Comparison of ENCODE assay signal across 1 cellular context in the genomic region with DNA sequence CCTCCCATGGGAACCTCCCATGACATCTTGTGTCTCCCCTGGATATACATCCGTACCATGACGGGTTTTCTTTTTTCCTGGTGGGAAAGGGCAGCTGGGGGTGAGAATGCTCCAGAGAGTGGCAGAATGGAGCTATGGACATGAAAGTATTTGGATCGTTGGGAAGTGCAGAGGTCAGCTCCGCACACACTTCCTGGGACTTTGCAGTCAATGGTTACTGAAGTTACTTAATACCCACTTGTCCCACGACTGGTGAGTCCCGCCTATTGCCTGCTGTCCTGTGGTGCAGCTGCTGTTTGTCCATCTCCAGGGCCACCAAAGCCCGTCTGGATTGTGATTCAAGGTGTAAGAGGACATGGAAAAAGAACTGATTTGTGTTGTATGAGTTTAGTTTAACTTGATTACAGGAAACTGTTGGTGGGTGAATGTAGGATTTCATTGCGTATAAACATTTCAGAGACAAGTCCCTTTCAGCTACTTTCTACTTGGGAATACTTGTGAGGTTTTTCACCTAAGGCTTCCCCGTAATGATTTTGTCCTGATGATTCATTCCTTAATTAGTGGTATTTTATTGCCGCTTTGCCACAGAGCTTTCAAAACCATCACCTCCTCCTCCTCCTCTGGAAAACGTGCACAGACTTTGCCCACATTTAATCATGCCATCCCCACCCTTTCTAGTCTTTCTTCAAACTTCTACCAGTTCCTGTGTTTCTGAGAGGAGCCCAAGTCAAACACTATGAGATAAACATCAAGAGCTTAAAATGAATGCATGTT.
TF ChIP-seq lines count a peak whose summit lies in the region.

No MANE protein-coding gene starts in this region.

TF ChIP-seq in HepG2, 621 proteins besides CTCF, POLR2A, EP300 and RAD21 (continued from another document and continues in another):
- TF ChIP-seq ZNF768 (CRISPR knock-in tag; IDR thresholded peaks at IDR 0.05), result no peak
- TF ChIP-seq SOX13 (IDR thresholded peaks at IDR 0.05), result no peak
- peak in 1 of 2 experiments; percentile 20; a peak in 1 of 4 replicates for TF ChIP-seq SOX13 (CRISPR knock-in tag; conservative IDR thresholded peaks at IDR 0.05 in 1 of 2, IDR thresholded peaks at IDR 0.05 in 1 of 2)
- no peak for TF ChIP-seq SP1 (IDR thresholded peaks at IDR 0.05)
- no peak for TF ChIP-seq SP1 (CRISPR knock-in tag; IDR thresholded peaks at IDR 0.05)
- TF ChIP-seq RARA (CRISPR knock-in tag; IDR thresholded peaks at IDR 0.05), result peak; percentile 72
- TF ChIP-seq ARNT2 (CRISPR knock-in tag; IDR thresholded peaks at IDR 0.05; ENCODE audit: low read depth), result no peak
- TF ChIP-seq SRY (CRISPR knock-in tag; IDR thresholded peaks at IDR 0.05), result no peak
- no peak for TF ChIP-seq ZNF713 (CRISPR knock-in tag; IDR thresholded peaks at IDR 0.05)
- no peak for TF ChIP-seq DPF2 (CRISPR knock-in tag; IDR thresholded peaks at IDR 0.05; ENCODE audit: borderline replicate concordance, low read depth)
- no peak for TF ChIP-seq ATAD3A (CRISPR knock-in tag; IDR thresholded peaks at IDR 0.05)
- TF ChIP-seq MAX (IDR thresholded peaks at IDR 0.05), result peak; percentile 42; the same call in 1 of the 2 replicates
- no peak for TF ChIP-seq ZNF451 (CRISPR knock-in tag; IDR thresholded peaks at IDR 0.05)
- no peak for TF ChIP-seq ZNF792 (CRISPR knock-in tag; IDR thresholded peaks at IDR 0.05)
- TF ChIP-seq NFATC3 (CRISPR knock-in tag; IDR thresholded peaks at IDR 0.05), result no peak
- no peak for TF ChIP-seq CSRNP2 (CRISPR knock-in tag; conservative IDR thresholded peaks at IDR 0.05; ENCODE audit: low read depth)
- TF ChIP-seq YY1 (IDR thresholded peaks at IDR 0.05; ENCODE audit: insufficient read depth, insufficient replicate concordance, low read depth, low read length), result peak; percentile 21
- TF ChIP-seq, protein P1, sequence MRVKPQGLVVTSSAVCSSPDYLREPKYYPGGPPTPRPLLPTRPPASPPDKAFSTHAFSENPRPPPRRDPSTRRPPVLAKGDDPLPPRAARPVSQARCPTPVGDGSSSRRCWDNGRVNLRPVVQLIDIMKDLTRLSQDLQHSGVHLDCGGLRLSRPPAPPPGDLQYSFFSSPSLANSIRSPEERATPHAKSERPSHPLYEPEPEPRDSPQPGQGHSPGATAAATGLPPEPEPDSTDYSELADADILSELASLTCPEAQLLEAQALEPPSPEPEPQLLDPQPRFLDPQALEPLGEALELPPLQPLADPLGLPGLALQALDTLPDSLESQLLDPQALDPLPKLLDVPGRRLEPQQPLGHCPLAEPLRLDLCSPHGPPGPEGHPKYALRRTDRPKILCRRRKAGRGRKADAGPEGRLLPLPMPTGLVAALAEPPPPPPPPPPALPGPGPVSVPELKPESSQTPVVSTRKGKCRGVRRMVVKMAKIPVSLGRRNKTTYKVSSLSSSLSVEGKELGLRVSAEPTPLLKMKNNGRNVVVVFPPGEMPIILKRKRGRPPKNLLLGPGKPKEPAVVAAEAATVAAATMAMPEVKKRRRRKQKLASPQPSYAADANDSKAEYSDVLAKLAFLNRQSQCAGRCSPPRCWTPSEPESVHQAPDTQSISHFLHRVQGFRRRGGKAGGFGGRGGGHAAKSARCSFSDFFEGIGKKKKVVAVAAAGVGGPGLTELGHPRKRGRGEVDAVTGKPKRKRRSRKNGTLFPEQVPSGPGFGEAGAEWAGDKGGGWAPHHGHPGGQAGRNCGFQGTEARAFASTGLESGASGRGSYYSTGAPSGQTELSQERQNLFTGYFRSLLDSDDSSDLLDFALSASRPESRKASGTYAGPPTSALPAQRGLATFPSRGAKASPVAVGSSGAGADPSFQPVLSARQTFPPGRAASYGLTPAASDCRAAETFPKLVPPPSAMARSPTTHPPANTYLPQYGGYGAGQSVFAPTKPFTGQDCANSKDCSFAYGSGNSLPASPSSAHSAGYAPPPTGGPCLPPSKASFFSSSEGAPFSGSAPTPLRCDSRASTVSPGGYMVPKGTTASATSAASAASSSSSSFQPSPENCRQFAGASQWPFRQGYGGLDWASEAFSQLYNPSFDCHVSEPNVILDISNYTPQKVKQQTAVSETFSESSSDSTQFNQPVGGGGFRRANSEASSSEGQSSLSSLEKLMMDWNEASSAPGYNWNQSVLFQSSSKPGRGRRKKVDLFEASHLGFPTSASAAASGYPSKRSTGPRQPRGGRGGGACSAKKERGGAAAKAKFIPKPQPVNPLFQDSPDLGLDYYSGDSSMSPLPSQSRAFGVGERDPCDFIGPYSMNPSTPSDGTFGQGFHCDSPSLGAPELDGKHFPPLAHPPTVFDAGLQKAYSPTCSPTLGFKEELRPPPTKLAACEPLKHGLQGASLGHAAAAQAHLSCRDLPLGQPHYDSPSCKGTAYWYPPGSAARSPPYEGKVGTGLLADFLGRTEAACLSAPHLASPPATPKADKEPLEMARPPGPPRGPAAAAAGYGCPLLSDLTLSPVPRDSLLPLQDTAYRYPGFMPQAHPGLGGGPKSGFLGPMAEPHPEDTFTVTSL (CRISPR knock-in tag; IDR thresholded peaks at IDR 0.05; ENCODE audit: borderline replicate concordance), result peak; percentile 69
- TF ChIP-seq ZSCAN20 (CRISPR knock-in tag; IDR thresholded peaks at IDR 0.05; ENCODE audit: borderline replicate concordance), result no peak
- TF ChIP-seq, protein P2, sequence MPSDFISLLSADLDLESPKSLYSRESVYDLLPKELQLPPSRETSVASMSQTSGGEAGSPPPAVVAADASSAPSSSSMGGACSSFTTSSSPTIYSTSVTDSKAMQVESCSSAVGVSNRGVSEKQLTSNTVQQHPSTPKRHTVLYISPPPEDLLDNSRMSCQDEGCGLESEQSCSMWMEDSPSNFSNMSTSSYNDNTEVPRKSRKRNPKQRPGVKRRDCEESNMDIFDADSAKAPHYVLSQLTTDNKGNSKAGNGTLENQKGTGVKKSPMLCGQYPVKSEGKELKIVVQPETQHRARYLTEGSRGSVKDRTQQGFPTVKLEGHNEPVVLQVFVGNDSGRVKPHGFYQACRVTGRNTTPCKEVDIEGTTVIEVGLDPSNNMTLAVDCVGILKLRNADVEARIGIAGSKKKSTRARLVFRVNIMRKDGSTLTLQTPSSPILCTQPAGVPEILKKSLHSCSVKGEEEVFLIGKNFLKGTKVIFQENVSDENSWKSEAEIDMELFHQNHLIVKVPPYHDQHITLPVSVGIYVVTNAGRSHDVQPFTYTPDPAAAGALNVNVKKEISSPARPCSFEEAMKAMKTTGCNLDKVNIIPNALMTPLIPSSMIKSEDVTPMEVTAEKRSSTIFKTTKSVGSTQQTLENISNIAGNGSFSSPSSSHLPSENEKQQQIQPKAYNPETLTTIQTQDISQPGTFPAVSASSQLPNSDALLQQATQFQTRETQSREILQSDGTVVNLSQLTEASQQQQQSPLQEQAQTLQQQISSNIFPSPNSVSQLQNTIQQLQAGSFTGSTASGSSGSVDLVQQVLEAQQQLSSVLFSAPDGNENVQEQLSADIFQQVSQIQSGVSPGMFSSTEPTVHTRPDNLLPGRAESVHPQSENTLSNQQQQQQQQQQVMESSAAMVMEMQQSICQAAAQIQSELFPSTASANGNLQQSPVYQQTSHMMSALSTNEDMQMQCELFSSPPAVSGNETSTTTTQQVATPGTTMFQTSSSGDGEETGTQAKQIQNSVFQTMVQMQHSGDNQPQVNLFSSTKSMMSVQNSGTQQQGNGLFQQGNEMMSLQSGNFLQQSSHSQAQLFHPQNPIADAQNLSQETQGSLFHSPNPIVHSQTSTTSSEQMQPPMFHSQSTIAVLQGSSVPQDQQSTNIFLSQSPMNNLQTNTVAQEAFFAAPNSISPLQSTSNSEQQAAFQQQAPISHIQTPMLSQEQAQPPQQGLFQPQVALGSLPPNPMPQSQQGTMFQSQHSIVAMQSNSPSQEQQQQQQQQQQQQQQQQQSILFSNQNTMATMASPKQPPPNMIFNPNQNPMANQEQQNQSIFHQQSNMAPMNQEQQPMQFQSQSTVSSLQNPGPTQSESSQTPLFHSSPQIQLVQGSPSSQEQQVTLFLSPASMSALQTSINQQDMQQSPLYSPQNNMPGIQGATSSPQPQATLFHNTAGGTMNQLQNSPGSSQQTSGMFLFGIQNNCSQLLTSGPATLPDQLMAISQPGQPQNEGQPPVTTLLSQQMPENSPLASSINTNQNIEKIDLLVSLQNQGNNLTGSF (CRISPR knock-in tag; IDR thresholded peaks at IDR 0.05), result no peak
- TF ChIP-seq BRCA1 (CRISPR knock-in tag; IDR thresholded peaks at IDR 0.05), result no peak
- TF ChIP-seq SMAD3 (CRISPR knock-in tag; IDR thresholded peaks at IDR 0.05), result 0 out of 2 replicates have a peak, but pooled peaks have one; percentile 44
- TF ChIP-seq NFRKB (IDR thresholded peaks at IDR 0.05), result no peak
- TF ChIP-seq NFYB (CRISPR knock-in tag; IDR thresholded peaks at IDR 0.05), result no peak
- no peak for TF ChIP-seq SPEN (CRISPR knock-in tag; IDR thresholded peaks at IDR 0.05; ENCODE audit: low read depth)
- TF ChIP-seq ZKSCAN8 (CRISPR knock-in tag; IDR thresholded peaks at IDR 0.05; ENCODE audit: borderline replicate concordance), result no peak
- TF ChIP-seq POGZ (CRISPR knock-in tag; IDR thresholded peaks at IDR 0.05), result peak; percentile 57; the same call in 1 of the 2 replicates
- TF ChIP-seq TAF15 (IDR thresholded peaks at IDR 0.05; ENCODE audit: low read depth, low read length, poor library complexity, severe bottlenecking), result no peak
- no peak for TF ChIP-seq NAIF1 (CRISPR knock-in tag; IDR thresholded peaks at IDR 0.05; ENCODE audit: borderline replicate concordance)
- no peak for TF ChIP-seq LBX2 (CRISPR knock-in tag; IDR thresholded peaks at IDR 0.05; ENCODE audit: borderline replicate concordance)
- no peak for TF ChIP-seq ZNF441 (CRISPR knock-in tag; IDR thresholded peaks at IDR 0.05; ENCODE audit: borderline replicate concordance)
- TF ChIP-seq KLF11 (CRISPR knock-in tag; IDR thresholded peaks at IDR 0.05), result no peak
- TF ChIP-seq ZNF264 (CRISPR knock-in tag; IDR thresholded peaks at IDR 0.05), result no peak
- no peak for TF ChIP-seq GPN1 (CRISPR knock-in tag; IDR thresholded peaks at IDR 0.05; ENCODE audit: borderline replicate concordance)
- TF ChIP-seq HES4 (CRISPR knock-in tag; IDR thresholded peaks at IDR 0.05; ENCODE audit: borderline replicate concordance), result no peak
- TF ChIP-seq THAP11 (CRISPR knock-in tag; IDR thresholded peaks at IDR 0.05), result no peak
- TF ChIP-seq PAX8 (CRISPR knock-in tag; IDR thresholded peaks at IDR 0.05; ENCODE audit: borderline replicate concordance), result no peak
- no peak for TF ChIP-seq ZSCAN31 (CRISPR knock-in tag; IDR thresholded peaks at IDR 0.05; ENCODE audit: low read depth)
- TF ChIP-seq, protein P3, sequence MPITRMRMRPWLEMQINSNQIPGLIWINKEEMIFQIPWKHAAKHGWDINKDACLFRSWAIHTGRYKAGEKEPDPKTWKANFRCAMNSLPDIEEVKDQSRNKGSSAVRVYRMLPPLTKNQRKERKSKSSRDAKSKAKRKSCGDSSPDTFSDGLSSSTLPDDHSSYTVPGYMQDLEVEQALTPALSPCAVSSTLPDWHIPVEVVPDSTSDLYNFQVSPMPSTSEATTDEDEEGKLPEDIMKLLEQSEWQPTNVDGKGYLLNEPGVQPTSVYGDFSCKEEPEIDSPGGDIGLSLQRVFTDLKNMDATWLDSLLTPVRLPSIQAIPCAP (CRISPR knock-in tag; IDR thresholded peaks at IDR 0.05; ENCODE audit: low read depth), result no peak
- TF ChIP-seq ZNF598 (CRISPR knock-in tag; IDR thresholded peaks at IDR 0.05; ENCODE audit: borderline replicate concordance), result no peak
- TF ChIP-seq, protein P4, sequence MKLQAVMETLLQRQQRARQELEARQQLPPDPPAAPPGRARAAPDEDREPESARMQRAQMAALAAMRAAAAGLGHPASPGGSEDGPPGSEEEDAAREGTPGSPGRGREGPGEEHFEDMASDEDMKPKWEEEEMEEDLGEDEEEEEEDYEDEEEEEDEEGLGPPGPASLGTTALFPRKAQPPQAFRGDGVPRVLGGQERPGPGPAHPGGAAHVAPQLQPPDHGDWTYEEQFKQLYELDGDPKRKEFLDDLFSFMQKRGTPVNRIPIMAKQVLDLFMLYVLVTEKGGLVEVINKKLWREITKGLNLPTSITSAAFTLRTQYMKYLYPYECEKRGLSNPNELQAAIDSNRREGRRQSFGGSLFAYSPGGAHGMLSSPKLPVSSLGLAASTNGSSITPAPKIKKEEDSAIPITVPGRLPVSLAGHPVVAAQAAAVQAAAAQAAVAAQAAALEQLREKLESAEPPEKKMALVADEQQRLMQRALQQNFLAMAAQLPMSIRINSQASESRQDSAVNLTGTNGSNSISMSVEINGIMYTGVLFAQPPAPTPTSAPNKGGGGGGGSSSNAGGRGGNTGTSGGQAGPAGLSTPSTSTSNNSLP (IDR thresholded peaks at IDR 0.05; ENCODE audit: low read depth, low read length), result no peak
- peak; percentile 42 to 54; a peak in 2 of 4 replicates for TF ChIP-seq NR2F1 (CRISPR knock-in tag; IDR thresholded peaks at IDR 0.05)
- TF ChIP-seq, protein P5, sequence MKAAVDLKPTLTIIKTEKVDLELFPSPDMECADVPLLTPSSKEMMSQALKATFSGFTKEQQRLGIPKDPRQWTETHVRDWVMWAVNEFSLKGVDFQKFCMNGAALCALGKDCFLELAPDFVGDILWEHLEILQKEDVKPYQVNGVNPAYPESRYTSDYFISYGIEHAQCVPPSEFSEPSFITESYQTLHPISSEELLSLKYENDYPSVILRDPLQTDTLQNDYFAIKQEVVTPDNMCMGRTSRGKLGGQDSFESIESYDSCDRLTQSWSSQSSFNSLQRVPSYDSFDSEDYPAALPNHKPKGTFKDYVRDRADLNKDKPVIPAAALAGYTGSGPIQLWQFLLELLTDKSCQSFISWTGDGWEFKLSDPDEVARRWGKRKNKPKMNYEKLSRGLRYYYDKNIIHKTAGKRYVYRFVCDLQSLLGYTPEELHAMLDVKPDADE (CRISPR knock-in tag; IDR thresholded peaks at IDR 0.05), result no peak
- peak; percentile 76 for TF ChIP-seq SALL1 (CRISPR knock-in tag; IDR thresholded peaks at IDR 0.05)
- no peak for TF ChIP-seq ZNF839 (CRISPR knock-in tag; IDR thresholded peaks at IDR 0.05; ENCODE audit: borderline replicate concordance)
- no peak for TF ChIP-seq FOXA1 (IDR thresholded peaks at IDR 0.05)
- TF ChIP-seq FOXA1 (CRISPR knock-in tag; IDR thresholded peaks at IDR 0.05), result 0 out of 2 replicates have a peak, but pooled peaks have one; percentile 12
- TF ChIP-seq ZNF772 (CRISPR knock-in tag; IDR thresholded peaks at IDR 0.05), result no peak
- no peak for TF ChIP-seq BHLHE40 (IDR thresholded peaks at IDR 0.05; ENCODE audit: low read length)
- no peak for TF ChIP-seq SAFB2 (CRISPR knock-in tag; IDR thresholded peaks at IDR 0.05; ENCODE audit: borderline replicate concordance, low read depth)
- TF ChIP-seq KDM6A (CRISPR knock-in tag; IDR thresholded peaks at IDR 0.05; ENCODE audit: low read depth), result no peak
- TF ChIP-seq ZNF674 (CRISPR knock-in tag; IDR thresholded peaks at IDR 0.05; ENCODE audit: low read depth), result no peak
